In genomic region chr5:138449501-138450239, GRCh38 we compare ENCODE assay signal across 8 cellular contexts. TPM values are rescaled to one million over a fixed set of nuclear protein-coding genes. Genes with fewer than 3 reads are reported as not detected.
DNase-seq lines count a peak whose midpoint lies in the region; ATAC-seq, FAIRE-seq and TF ChIP-seq lines count a peak whose summit lies in the region.

No MANE protein-coding gene starts in this region.

- intact Hi-C loops in mucosa of descending colon (cut with DNase I, micrococcal nuclease) = loop anchor here (5.0 to 10.0 kb wide), 2 partner anchors 53 to 55 kb away; no protein-coding TSS in a partner anchor

- no peak overlapping the region for H2AFZ ChIP-seq in OCI-LY1 (ENCODE audit: low read length)

- H3K4me3 ChIP-seq in HL-60 (replicated peaks; ENCODE audit: insufficient read depth, low read length) (no peak overlapping the region), OCI-LY1 (ENCODE audit: low read depth, low read length, poor library complexity, severe bottlenecking) (peak overlapping the region; percentile 48), mucosa of descending colon (no peak overlapping the region)

- H3K79me2 ChIP-seq in OCI-LY1 (ENCODE audit: insufficient read depth, low read length) = no peaks in the 10 kb centered on the region

- no peaks in the 10 kb centered on the region for H3K36me3 ChIP-seq in OCI-LY1 (ENCODE audit: insufficient read depth, low read length)
- no peaks in the 10 kb centered on the region for H3K36me3 ChIP-seq in mucosa of descending colon (ENCODE audit: low read depth)

- no peaks in the 10 kb centered on the region for H3K9me2 ChIP-seq in OCI-LY1 (ENCODE audit: low read depth, low read length)

- no peak overlapping the region; the same call in 1 of the 2 replicates for H3K9ac ChIP-seq in OCI-LY1 (ENCODE audit: low read length)

- H3K27me3 ChIP-seq in HL-60 (ENCODE audit: insufficient read depth, poor library complexity, severe bottlenecking) (no peaks in the 10 kb centered on the region), OCI-LY1 (ENCODE audit: insufficient read depth, low read length) (peaks cover 10% of the 10 kb centered on the region; the same call in 1 of the 2 replicates)

- no peaks in the 10 kb centered on the region for H3K9me3 ChIP-seq in OCI-LY1 (ENCODE audit: low read length)
- no peaks in the 10 kb centered on the region for H3K9me3 ChIP-seq in mucosa of descending colon

- peaks cover 5% of the 10 kb centered on the region for H3K4me1 ChIP-seq in OCI-LY1 (ENCODE audit: insufficient read depth, low read length, severe bottlenecking)
- H3K4me1 ChIP-seq in mucosa of descending colon (ENCODE audit: low read depth) = no peaks in the 10 kb centered on the region

- TF ChIP-seq CTCF in HL-60 (IDR thresholded peaks at IDR 0.05; ENCODE audit: insufficient read depth, low read length) = peak; percentile 40
- TF ChIP-seq CTCF in OCI-LY1 (IDR thresholded peaks at IDR 0.05; ENCODE audit: low read length) = peak; percentile 91
- peak; percentile 89 for TF ChIP-seq CTCF in mucosa of descending colon (IDR thresholded peaks at IDR 0.05)

- FAIRE-seq in endometrium (lab: Jason Lieb, UNC) = peak; percentile 18

- H4K20me1 ChIP-seq in OCI-LY1 (ENCODE audit: insufficient read depth, low read length) = no peaks in the 10 kb centered on the region

- peak; percentile 97 for DNase-seq in AG08395 (ENCODE audit: low spot score)
- peak in 1 of 2 experiments; percentile 61 for DNase-seq in HL-60 (ENCODE audit: low read depth in 1 of 2, low spot score in 1 of 2)
- peak; percentile 70 for DNase-seq in activated T-cell treated with anti-CD3 and anti-CD28 coated beads for 1 hour (ENCODE audit: low read depth)
- DNase-seq in mucosa of descending colon = peak; percentile 84 to 93 (median 90)
- peak; percentile 61 to 73 for DNase-seq in stimulated activated CD8-positive, alpha-beta memory T cell treated with anti-CD3 and anti-CD28 coated beads, Interleukin-4, amount 100 ng/mL, for 4 hours (ENCODE audit: low read depth in 2 of 2, low spot score in 1 of 2)

- H3K4me2 ChIP-seq in OCI-LY1 (ENCODE audit: low read length) = peak overlapping the region; percentile 70

- ATAC-seq in GM18867 (IDR thresholded peaks at IDR 0.05; ENCODE audit: unreplicated experiment) (peak; percentile 78), mucosa of descending colon (peak; percentile 98)

- no peaks in the 10 kb centered on the region for H3F3A ChIP-seq in OCI-LY1 (ENCODE audit: insufficient read depth, low read length)

- H3K27ac ChIP-seq in HL-60 (replicated peaks) (no peak overlapping the region), OCI-LY1 (ENCODE audit: low read depth, low read length, poor library complexity, severe bottlenecking) (no peak overlapping the region)

RNA-seq across cellular contexts. Expression of gene REEP2, which starts 10.8 kb away (rescaled TPM):
- total RNA-seq in mucosa of descending colon = 10 to 100 TPM in 1 of 3 donors, 1 to 10 TPM in 2; 1.0 to 16.3 (median 2.7) TPM

RNA-seq across cellular contexts. Expression of gene EGR1, which starts 15.6 kb away (rescaled TPM):
- total RNA-seq in mucosa of descending colon = 10 to 100 TPM; 16.8 to 90.0 (median 23.5) TPM

Comparison
In these comparisons a context has a peak if more than half of its experiments do, and no peak if none do; other contexts are left out.
1. CTCF ChIP-seq: peak in every context shown above with its lines; median percentile 91 in OCI-LY1; 89 in mucosa of descending colon; 40 in HL-60.